In the genomic region with DNA sequence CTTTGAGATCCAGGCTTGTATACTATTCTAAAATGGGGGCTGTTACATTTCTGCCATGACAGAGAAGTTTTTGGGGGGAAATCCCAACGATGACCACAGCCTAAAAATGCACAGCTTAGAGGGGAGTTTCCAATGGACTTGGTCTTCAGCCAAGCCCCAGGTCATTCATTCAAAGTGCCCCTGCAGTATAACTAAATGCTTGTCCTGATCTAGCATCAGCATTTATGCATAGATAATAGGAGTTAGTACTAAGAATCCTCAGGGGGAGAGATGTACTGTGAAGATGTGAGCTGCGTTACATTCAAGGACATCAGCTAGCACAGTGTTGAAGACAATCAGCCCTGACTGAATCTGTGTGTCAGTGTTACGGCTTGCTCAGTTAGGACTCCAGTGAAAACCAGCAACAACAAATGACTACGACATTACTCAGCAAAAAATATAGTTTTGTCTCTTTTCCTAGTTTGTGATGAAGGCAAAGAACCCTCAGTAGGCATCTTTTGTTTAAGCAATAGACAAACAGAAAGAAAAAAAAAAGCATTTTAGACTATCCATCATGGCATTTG, we compare ENCODE assay signal across 7 cellular contexts.
A peak's percentile ranks its signal among the peaks of the same experiment; 100 is the strongest.
DNase-seq lines count a peak whose midpoint lies in the region; ATAC-seq and TF ChIP-seq lines count a peak whose summit lies in the region.

No MANE protein-coding gene starts in this region.

- H3K4me1 Mint-ChIP-seq in natural killer cell treated with Interleukin-12 subunit alpha and Interleukin-12 subunit beta and Interleukin-15 and Interleukin-18, amount 100 ng/mL, for 72 hours (ENCODE audit: low read depth in 2 of 2): peaks cover 44 to 48% of the 10 kb centered on the region in 2 donors

- H3K36me3 ChIP-seq in RWPE2 (ENCODE audit: low read depth): no peaks in the 10 kb centered on the region

- ATAC-seq in GM18907 (IDR thresholded peaks at IDR 0.05; ENCODE audit: unreplicated experiment) (peak; percentile 78), HG02623 (IDR thresholded peaks at IDR 0.05; ENCODE audit: unreplicated experiment) (peak; percentile 54), RWPE2 (ENCODE audit: low read depth) (no peak)
- peak; percentile 85 to 89 for ATAC-seq in natural killer cell treated with Interleukin-12 subunit alpha and Interleukin-12 subunit beta and Interleukin-15 and Interleukin-18, amount 100 ng/mL, for 72 hours

- H3K27ac Mint-ChIP-seq in natural killer cell treated with Interleukin-12 subunit alpha and Interleukin-12 subunit beta and Interleukin-15 and Interleukin-18, amount 100 ng/mL, for 72 hours: peak overlapping the region; percentile 91 to 100

- no peaks in the 10 kb centered on the region for H3K27me3 ChIP-seq in RWPE2 (ENCODE audit: insufficient read depth, poor library complexity, severe bottlenecking)

- no peaks in the 10 kb centered on the region for H3K27me3 Mint-ChIP-seq in natural killer cell treated with Interleukin-12 subunit alpha and Interleukin-12 subunit beta and Interleukin-15 and Interleukin-18, amount 100 ng/mL, for 72 hours

- H3K36me3 Mint-ChIP-seq in natural killer cell treated with Interleukin-12 subunit alpha and Interleukin-12 subunit beta and Interleukin-15 and Interleukin-18, amount 100 ng/mL, for 72 hours: no peaks in the 10 kb centered on the region

- peaks cover 18% of the 10 kb centered on the region for H3K4me1 ChIP-seq in RWPE2 (ENCODE audit: insufficient read depth, poor library complexity, severe bottlenecking)

- H3K27ac ChIP-seq in RWPE2 (ENCODE audit: poor library complexity, severe bottlenecking): peak overlapping the region; percentile 70

- H3K4me3 ChIP-seq in RWPE2 (ENCODE audit: severe bottlenecking): no peak overlapping the region

- no peak for TF ChIP-seq CTCF in RWPE2 (IDR thresholded peaks at IDR 0.05; ENCODE audit: poor library complexity, severe bottlenecking)

- DNase-seq in RWPE2 (ENCODE audit: low spot score): no peak
- peak; percentile 80 for DNase-seq in natural killer cell treated with Interleukin-12 subunit alpha and Interleukin-12 subunit beta and Interleukin-15 and Interleukin-18, amount 100 ng/mL, for 72 hours (ENCODE audit: low spot score)
- DNase-seq in NCI-H2081 (lab: John Stamatoyannopoulos, UW): no peak
- DNase-seq in NCI-H2196 treated with DMSO at 0.1 percent for 48 hours (lab: John Stamatoyannopoulos, UW; ENCODE audit: unreplicated experiment): no peak
- DNase-seq in NCI-H226: no peak

- peak overlapping the region; percentile 34 for H3K4me3 Mint-ChIP-seq in natural killer cell treated with Interleukin-12 subunit alpha and Interleukin-12 subunit beta and Interleukin-15 and Interleukin-18, amount 100 ng/mL, for 72 hours

- H3K9me3 ChIP-seq in RWPE2 (ENCODE audit: severe bottlenecking): no peaks in the 10 kb centered on the region

- H3K9me3 Mint-ChIP-seq in natural killer cell treated with Interleukin-12 subunit alpha and Interleukin-12 subunit beta and Interleukin-15 and Interleukin-18, amount 100 ng/mL, for 72 hours: no peaks in the 10 kb centered on the region
